ENCODE assay signal across 8 cellular contexts in the genomic region with DNA sequence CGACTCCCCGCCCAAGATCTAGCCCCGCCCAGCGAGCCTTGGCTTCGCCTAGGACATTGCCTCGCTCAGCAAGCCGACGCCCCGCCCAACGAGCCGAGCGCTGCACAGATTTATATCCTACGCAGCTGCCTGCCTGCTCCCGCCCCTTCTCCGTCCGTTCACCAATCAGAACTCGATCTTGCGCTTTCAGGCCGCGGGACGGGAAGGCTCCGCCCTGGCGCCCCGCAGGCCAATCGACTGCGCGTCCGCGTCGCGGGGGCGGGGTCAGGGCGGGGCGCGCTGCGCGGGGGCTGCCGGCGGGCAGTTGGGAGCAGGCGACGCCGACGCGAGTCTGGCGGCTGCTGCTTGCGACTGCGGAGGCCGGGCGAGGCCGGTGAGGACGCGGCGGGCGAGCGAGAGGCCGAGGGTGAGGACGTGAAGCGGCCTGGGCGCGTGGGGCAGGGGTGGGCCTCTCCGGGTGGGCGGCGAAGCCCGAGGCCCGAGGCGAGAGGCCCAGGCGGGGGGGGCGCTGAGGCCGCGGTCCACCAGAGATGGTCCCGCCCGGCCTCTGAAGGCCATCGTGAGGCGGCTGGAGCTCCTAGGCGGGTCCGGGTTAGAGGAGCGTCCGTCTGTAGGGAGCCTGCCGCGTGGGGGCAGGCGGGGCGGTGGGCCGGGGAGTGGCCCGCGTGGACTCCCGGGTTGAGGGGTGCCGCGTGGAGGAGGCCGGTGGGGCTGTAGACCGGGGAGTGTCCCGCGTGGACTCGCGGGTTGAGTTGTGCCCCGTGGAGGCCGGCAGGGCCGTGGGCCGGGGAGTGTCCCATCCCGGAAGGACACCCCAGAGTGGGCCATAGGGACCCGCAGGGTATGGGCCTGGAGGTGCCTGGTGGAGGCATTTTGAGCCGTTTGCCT. TPM values are rescaled to one million over a fixed set of nuclear protein-coding genes. Genes with fewer than 3 reads are reported as not detected.
A peak's percentile ranks its signal among the peaks of the same experiment; 100 is the strongest.
DNase-seq lines count a peak whose midpoint lies in the region; ATAC-seq and TF ChIP-seq lines count a peak whose summit lies in the region.

A gene with protein sequence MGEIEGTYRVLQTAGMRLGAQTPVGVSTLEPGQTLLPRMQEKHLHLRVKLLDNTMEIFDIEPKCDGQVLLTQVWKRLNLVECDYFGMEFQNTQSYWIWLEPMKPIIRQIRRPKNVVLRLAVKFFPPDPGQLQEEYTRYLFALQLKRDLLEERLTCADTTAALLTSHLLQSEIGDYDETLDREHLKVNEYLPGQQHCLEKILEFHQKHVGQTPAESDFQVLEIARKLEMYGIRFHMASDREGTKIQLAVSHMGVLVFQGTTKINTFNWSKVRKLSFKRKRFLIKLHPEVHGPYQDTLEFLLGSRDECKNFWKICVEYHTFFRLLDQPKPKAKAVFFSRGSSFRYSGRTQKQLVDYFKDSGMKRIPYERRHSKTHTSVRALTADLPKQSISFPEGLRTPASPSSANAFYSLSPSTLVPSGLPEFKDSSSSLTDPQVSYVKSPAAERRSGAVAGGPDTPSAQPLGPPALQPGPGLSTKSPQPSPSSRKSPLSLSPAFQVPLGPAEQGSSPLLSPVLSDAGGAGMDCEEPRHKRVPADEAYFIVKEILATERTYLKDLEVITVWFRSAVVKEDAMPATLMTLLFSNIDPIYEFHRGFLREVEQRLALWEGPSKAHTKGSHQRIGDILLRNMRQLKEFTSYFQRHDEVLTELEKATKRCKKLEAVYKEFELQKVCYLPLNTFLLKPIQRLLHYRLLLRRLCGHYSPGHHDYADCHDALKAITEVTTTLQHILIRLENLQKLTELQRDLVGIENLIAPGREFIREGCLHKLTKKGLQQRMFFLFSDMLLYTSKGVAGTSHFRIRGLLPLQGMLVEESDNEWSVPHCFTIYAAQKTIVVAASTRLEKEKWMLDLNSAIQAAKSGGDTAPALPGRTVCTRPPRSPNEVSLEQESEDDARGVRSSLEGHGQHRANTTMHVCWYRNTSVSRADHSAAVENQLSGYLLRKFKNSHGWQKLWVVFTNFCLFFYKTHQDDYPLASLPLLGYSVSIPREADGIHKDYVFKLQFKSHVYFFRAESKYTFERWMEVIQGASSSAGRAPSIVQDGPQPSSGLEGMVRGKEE (plus strand): TSS at position 303 of the 888 bp plus-strand sequence. CDS start 16,823 bp downstream, outside the sequence.

- TF ChIP-seq CTCF in DOHH2 (IDR thresholded peaks at IDR 0.05; ENCODE audit: low read depth, low read length, poor library complexity, severe bottlenecking) (peak; percentile 8), GM23338 (conservative IDR thresholded peaks at IDR 0.05; ENCODE audit: low read depth in 2 of 2) (no peak), esophagus squamous epithelium (IDR thresholded peaks at IDR 0.05) (peak in 1 of 6 experiments; percentile 9)

- no peaks in the 10 kb centered on the region for H3K27me3 ChIP-seq in DOHH2 (ENCODE audit: control insufficient read depth, low read length)
- H3K27me3 ChIP-seq in GM23338 (ENCODE audit: insufficient read depth): no peaks in the 10 kb centered on the region
- no peaks in the 10 kb centered on the region for H3K27me3 ChIP-seq in esophagus squamous epithelium

- peaks cover 51% of the 10 kb centered on the region for H3K79me2 ChIP-seq in DOHH2 (ENCODE audit: control insufficient read depth, low read length)
- peaks cover 48% of the 10 kb centered on the region for H3K79me2 ChIP-seq in GM23338 (replicated peaks; ENCODE audit: insufficient read depth)

- DNase-seq in GM23338 (ENCODE audit: low spot score) (peak; percentile 98), Kasumi-1 (lab: John Stamatoyannopoulos, UW) (peak; percentile 77 to 84), RKO (ENCODE audit: low spot score) (peak; percentile 99), activated T-helper 1 cell treated with Interleukin-2 at 50 U/mL for 16 hours (ENCODE audit: low read depth) (peak; percentile 94), esophagus squamous epithelium (lab: John Stamatoyannopoulos, UW) (peak; percentile 98), myocyte (ENCODE audit: low read depth) (peak; percentile 97)
- DNase-seq in stimulated activated CD8-positive, alpha-beta memory T cell treated with anti-CD3 and anti-CD28 coated beads, Interleukin-7, amount 100 ng/mL, for 4 hours (ENCODE audit: low read depth in 2 of 2): peak; percentile 97

- no peaks in the 10 kb centered on the region for H3K9me2 ChIP-seq in DOHH2 (replicated peaks; ENCODE audit: control insufficient read depth, low read length)
- no peaks in the 10 kb centered on the region for H3K9me2 ChIP-seq in GM23338 (ENCODE audit: insufficient read depth)

- peaks cover 59% of the 10 kb centered on the region for H3K36me3 ChIP-seq in DOHH2 (ENCODE audit: control insufficient read depth, low read length)
- H3K36me3 ChIP-seq in GM23338 (ENCODE audit: insufficient read depth): peaks cover 14% of the 10 kb centered on the region
- peaks cover 1 to 36% (median 5%) of the 10 kb centered on the region in 3 donors for H3K36me3 ChIP-seq in esophagus squamous epithelium

- peak within 1 kb of the TSS; percentile 38 for H3K27ac ChIP-seq in DOHH2 (ENCODE audit: low read depth, low read length)
- H3K27ac ChIP-seq in GM23338 (ENCODE audit: low read depth): peak within 1 kb of the TSS; percentile 97; the same call in 1 of the 2 replicates
- peak within 1 kb of the TSS; percentile 93 to 97 (median 96) for H3K27ac ChIP-seq in esophagus squamous epithelium

- H4K20me1 ChIP-seq in DOHH2 (ENCODE audit: control insufficient read depth, insufficient read depth, low read depth, low read length): peaks cover 23% of the 10 kb centered on the region
- peaks cover 27% of the 10 kb centered on the region for H4K20me1 ChIP-seq in GM23338 (replicated peaks; ENCODE audit: insufficient read depth)

- H3K4me3 Mint-ChIP-seq in GM23338: peak within 1 kb of the TSS; percentile 72

- peak within 1 kb of the TSS; percentile 85 for H3K4me2 ChIP-seq in DOHH2 (ENCODE audit: low read length)
- H3K4me2 ChIP-seq in GM23338: peak within 1 kb of the TSS; percentile 92

- H3K9me3 Mint-ChIP-seq in GM23338: no peaks in the 10 kb centered on the region

- peak; percentile 63 for ATAC-seq in GM23338

- H3K4me1 ChIP-seq in DOHH2 (ENCODE audit: control insufficient read depth, low read length) (peaks cover 52% of the 10 kb centered on the region), GM23338 (ENCODE audit: insufficient read depth) (peaks cover 7% of the 10 kb centered on the region), esophagus squamous epithelium (peaks cover 0 to 45% (median 19%) of the 10 kb centered on the region in 3 donors)

- H3K9me3 ChIP-seq in DOHH2 (ENCODE audit: control insufficient read depth, insufficient read depth, low read length) (no peaks in the 10 kb centered on the region), esophagus squamous epithelium (no peaks in the 10 kb centered on the region)

- H3F3A ChIP-seq in DOHH2 (ENCODE audit: control insufficient read depth, insufficient read depth) (peaks cover 40% of the 10 kb centered on the region), GM23338 (replicated peaks; ENCODE audit: low read depth) (no peaks in the 10 kb centered on the region)

- peak within 1 kb of the TSS; percentile 60; the same call in 1 of the 2 replicates for H2AFZ ChIP-seq in GM23338

- peak within 1 kb of the TSS; percentile 91 for H3K27ac Mint-ChIP-seq in GM23338

- intact Hi-C loops in esophagus squamous epithelium (cut with DNase I): no loop called here

- peaks cover 32% of the 10 kb centered on the region for H3K36me3 Mint-ChIP-seq in GM23338 (ENCODE audit: low read depth)

- peaks cover 32% of the 10 kb centered on the region for H3K4me1 Mint-ChIP-seq in GM23338

- H3K27me3 Mint-ChIP-seq in GM23338 (ENCODE audit: insufficient read depth, low read depth, poor library complexity): peaks cover 6% of the 10 kb centered on the region

- TF ChIP-seq POLR2A in esophagus squamous epithelium (IDR thresholded peaks at IDR 0.05): peak in 3 of 4 donors; percentile 41 to 88 (median 82)

- H3K4me3 ChIP-seq in DOHH2 (ENCODE audit: low read length) (peak within 1 kb of the TSS; percentile 99), GM23338 (peak within 1 kb of the TSS; percentile 88), esophagus squamous epithelium (peak within 1 kb of the TSS; percentile 65 to 96 (median 91))

- 0% methylated on average over 4 to 6 of the region's 101 CpGs for whole genome bisulfite sequencing in esophagus squamous epithelium, 2 donors

TF ChIP-seq in GM23338, 12 proteins besides CTCF, POLR2A, EP300 and RAD21 (continues in another document):
- no peak for TF ChIP-seq STAT1 (IDR thresholded peaks at IDR 0.05; ENCODE audit: unreplicated experiment)
- no peak for TF ChIP-seq NANOG (IDR thresholded peaks at IDR 0.05; ENCODE audit: borderline replicate concordance)
- TF ChIP-seq, protein P1, sequence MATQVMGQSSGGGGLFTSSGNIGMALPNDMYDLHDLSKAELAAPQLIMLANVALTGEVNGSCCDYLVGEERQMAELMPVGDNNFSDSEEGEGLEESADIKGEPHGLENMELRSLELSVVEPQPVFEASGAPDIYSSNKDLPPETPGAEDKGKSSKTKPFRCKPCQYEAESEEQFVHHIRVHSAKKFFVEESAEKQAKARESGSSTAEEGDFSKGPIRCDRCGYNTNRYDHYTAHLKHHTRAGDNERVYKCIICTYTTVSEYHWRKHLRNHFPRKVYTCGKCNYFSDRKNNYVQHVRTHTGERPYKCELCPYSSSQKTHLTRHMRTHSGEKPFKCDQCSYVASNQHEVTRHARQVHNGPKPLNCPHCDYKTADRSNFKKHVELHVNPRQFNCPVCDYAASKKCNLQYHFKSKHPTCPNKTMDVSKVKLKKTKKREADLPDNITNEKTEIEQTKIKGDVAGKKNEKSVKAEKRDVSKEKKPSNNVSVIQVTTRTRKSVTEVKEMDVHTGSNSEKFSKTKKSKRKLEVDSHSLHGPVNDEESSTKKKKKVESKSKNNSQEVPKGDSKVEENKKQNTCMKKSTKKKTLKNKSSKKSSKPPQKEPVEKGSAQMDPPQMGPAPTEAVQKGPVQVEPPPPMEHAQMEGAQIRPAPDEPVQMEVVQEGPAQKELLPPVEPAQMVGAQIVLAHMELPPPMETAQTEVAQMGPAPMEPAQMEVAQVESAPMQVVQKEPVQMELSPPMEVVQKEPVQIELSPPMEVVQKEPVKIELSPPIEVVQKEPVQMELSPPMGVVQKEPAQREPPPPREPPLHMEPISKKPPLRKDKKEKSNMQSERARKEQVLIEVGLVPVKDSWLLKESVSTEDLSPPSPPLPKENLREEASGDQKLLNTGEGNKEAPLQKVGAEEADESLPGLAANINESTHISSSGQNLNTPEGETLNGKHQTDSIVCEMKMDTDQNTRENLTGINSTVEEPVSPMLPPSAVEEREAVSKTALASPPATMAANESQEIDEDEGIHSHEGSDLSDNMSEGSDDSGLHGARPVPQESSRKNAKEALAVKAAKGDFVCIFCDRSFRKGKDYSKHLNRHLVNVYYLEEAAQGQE (IDR thresholded peaks at IDR 0.05; ENCODE audit: unreplicated experiment): no peak
- no peak for TF ChIP-seq EZH2phosphoT487 (IDR thresholded peaks at IDR 0.05; ENCODE audit: unreplicated experiment)
- TF ChIP-seq ZNF331 (CRISPR knock-in tag; IDR thresholded peaks at IDR 0.05; ENCODE audit: low read depth): no peak
- TF ChIP-seq EZH2 (IDR thresholded peaks at IDR 0.05; ENCODE audit: low read depth, unreplicated experiment): no peak

RNA-seq across cellular contexts. Expression of the gene that starts here (rescaled TPM):
- total RNA-seq in GM23338 (2014; rRNA removed; shearing (Covaris generic)): 22.6 and 26.8 TPM in 2 replicates
- polyA plus RNA-seq in GM23338 (2016; fragmentation: Nextera tagmentation; extraction: Ambion mirVana): 13.9 and 16.0 TPM in 2 replicates
- total RNA-seq in esophagus squamous epithelium (10 to 100 TPM; 20.8 to 41.8 (median 37.1) TPM), myocyte (28.7 and 32.7 TPM in 2 replicates)
- polyA plus RNA-seq in myocyte (2012): 25.3 TPM

Comparison
In these comparisons a context has a peak if more than half of its experiments do, and no peak if none do; other contexts are left out.
1. Peak in every context shown above with its lines: DNase-seq, ATAC-seq, H3K4me3 ChIP-seq and H3K27ac ChIP-seq.
2. H3K27ac ChIP-seq: peak in every context shown above with its lines; median percentile 97 in GM23338; 96 in esophagus squamous epithelium; 38 in DOHH2.